Comparison of ENCODE assay signal across 9 cellular contexts in genomic region chr2:107657049-107657448, GRCh38.
"Had no signal": no experiment of that assay in that cellular context is flagged by ENCODE, and none has a peak within 500 bp of the region (broad histone marks: within the 10 kb centered on the region; RNA-seq: fewer than 3 reads in every experiment).

No MANE protein-coding gene starts in this region.

- H3K27ac ChIP-seq: KMS-11 had no signal

- H3K4me3 Mint-ChIP-seq: GM23338, H9 had no signal

- H3K4me3 ChIP-seq: GM23338 had no signal

- H3K27ac Mint-ChIP-seq: GM23338, H9 had no signal

- H3K4me2 ChIP-seq: GM23338, KMS-11 had no signal

- FAIRE-seq: H1, H54, HTR-8/SVneo had no signal

- H2AFZ ChIP-seq: GM23338 had no signal

- ATAC-seq: GM23338 had no signal

- DNase-seq: H9, HCEC 1CT, Karpas-422, KBM-7 had no signal

- H3K9ac ChIP-seq: KMS-11 had no signal

- H3K4me1 Mint-ChIP-seq: GM23338, H9 had no signal
